9 cellular contexts compared by ENCODE assay signal in the genomic region with DNA sequence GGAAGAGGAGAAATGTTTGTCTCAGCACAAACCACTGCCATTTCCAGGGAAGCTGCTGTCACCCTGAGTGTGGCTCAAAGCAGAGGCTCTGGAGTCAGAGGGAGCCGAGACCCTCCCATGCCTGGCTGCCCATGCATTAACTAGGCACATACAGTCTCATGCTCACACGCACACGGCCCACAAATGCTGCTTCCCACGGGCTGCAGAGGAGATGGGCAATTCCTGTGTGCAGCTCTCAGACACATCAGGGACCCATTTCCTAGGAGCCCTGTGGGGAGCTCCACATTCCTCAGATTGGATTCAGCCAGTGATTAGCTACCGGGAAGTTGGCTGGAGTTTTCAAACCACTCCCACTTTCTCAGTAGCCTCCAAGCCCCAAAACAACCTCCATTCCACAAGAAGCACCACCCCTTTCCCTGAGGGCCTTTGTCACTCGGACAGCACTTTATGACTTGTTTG. TPM values are rescaled to one million over a fixed set of nuclear protein-coding genes. Genes with fewer than 3 reads are reported as not detected.
A peak's percentile ranks its signal among the peaks of the same experiment; 100 is the strongest.
DNase-seq lines count a peak whose midpoint lies in the region; ATAC-seq and TF ChIP-seq lines count a peak whose summit lies in the region.
"Had no signal": no experiment of that assay in that cellular context is flagged by ENCODE, and none has a peak within 500 bp of the region (broad histone marks: within the 10 kb centered on the region; RNA-seq: fewer than 3 reads in every experiment).

No MANE protein-coding gene starts in this region.

- H2AFZ ChIP-seq in GM23338 = peak overlapping the region; percentile 76

- H3K4me1 Mint-ChIP-seq in GM23338 = peaks cover 6% of the 10 kb centered on the region; the same call in 2 of the 3 replicates

- no peaks in the 10 kb centered on the region for H3K9me3 Mint-ChIP-seq in GM23338

- H3K27me3 ChIP-seq in GM23338 (ENCODE audit: insufficient read depth) (no peaks in the 10 kb centered on the region), iPS-18a (ENCODE audit: control insufficient read depth, insufficient read depth, low read length) (no peaks in the 10 kb centered on the region), spleen (replicated peaks in 1 of 7) (peaks cover 0 to 5% (median 0%) of the 10 kb centered on the region in 7 donors)

- no peaks in the 10 kb centered on the region for H3K36me3 Mint-ChIP-seq in GM23338 (ENCODE audit: low read depth)

- in situ Hi-C loops in astrocyte of the spinal cord (cut with HindIII; ENCODE audit: low sequenced_read_pairs) = no loop called here

- TF ChIP-seq CTCF in GM23338 (conservative IDR thresholded peaks at IDR 0.05; ENCODE audit: low read depth in 2 of 2) = no peak
- no peak for TF ChIP-seq CTCF in astrocyte of the spinal cord (IDR thresholded peaks at IDR 0.05; ENCODE audit: low read depth, low read length)
- TF ChIP-seq CTCF in spleen (IDR thresholded peaks at IDR 0.05 in 8 of 11, conservative IDR thresholded peaks at IDR 0.05 in 3 of 11) = no peak

- H3K4me2 ChIP-seq in GM23338 = no peak overlapping the region

- peaks cover 5% of the 10 kb centered on the region for H3K27me3 Mint-ChIP-seq in GM23338 (ENCODE audit: insufficient read depth, low read depth, poor library complexity)

- H3K9me2 ChIP-seq in GM23338 (ENCODE audit: insufficient read depth) = no peaks in the 10 kb centered on the region

- peak; percentile 84 for ATAC-seq in GM23338
- no peak for ATAC-seq in GM18870 (IDR thresholded peaks at IDR 0.05; ENCODE audit: unreplicated experiment)

- TF ChIP-seq POLR2A in spleen (IDR thresholded peaks at IDR 0.05) = no peak

- H4K20me1 ChIP-seq in GM23338 (replicated peaks; ENCODE audit: insufficient read depth) = no peaks in the 10 kb centered on the region

- no peaks in the 10 kb centered on the region for H3K36me3 ChIP-seq in GM23338 (ENCODE audit: insufficient read depth)
- no peaks in the 10 kb centered on the region for H3K36me3 ChIP-seq in iPS-18a (ENCODE audit: control insufficient read depth, low read depth, low read length)
- no peaks in the 10 kb centered on the region for H3K36me3 ChIP-seq in spleen

- H3F3A ChIP-seq in GM23338 (replicated peaks; ENCODE audit: low read depth) = no peaks in the 10 kb centered on the region

- DNase-seq in GM23338 (ENCODE audit: low spot score) = peak; percentile 62
- DNase-seq in astrocyte of the spinal cord (ENCODE audit: low read depth, low spot score) = peak; percentile 43
- no peak for DNase-seq in spleen
- DNase-seq in UCSD-AML1 (lab: John Stamatoyannopoulos, UW; ENCODE audit: unreplicated experiment) = no peak
- DNase-seq in NCI-H345 treated with DMSO at 0.1 percent for 48 hours (lab: John Stamatoyannopoulos, UW; ENCODE audit: unreplicated experiment) = no peak
- DNase-seq in cerebellar cortex (ENCODE audit: low spot score) = no peak
- DNase-seq: activated effector memory CD4-positive, alpha-beta T cell treated with anti-CD3 and anti-CD28 coated beads, Interleukin-2, amount 50 U/mL, for 16 hours had no signal

- no peak overlapping the region for H3K9ac ChIP-seq in iPS-18a (ENCODE audit: low read length)

- 42 to 61% (median 48%) methylated on average over 6 of the region's 6 CpGs for whole genome bisulfite sequencing in spleen, 5 donors

- H3K4me3 Mint-ChIP-seq in GM23338 = no peak overlapping the region

- H3K27ac Mint-ChIP-seq in GM23338 = peak overlapping the region; percentile 59; the same call in 1 of the 2 replicates

- H3K9me3 ChIP-seq in iPS-18a (ENCODE audit: control insufficient read depth, low read depth, low read length) (no peaks in the 10 kb centered on the region), spleen (no peaks in the 10 kb centered on the region)

- no peak overlapping the region for H3K4me3 ChIP-seq in GM23338
- no peak overlapping the region for H3K4me3 ChIP-seq in astrocyte of the spinal cord (ENCODE audit: low read depth, low read length)
- no peak overlapping the region for H3K4me3 ChIP-seq in iPS-18a (ENCODE audit: low read length)
- no peak overlapping the region for H3K4me3 ChIP-seq in spleen

- intact Hi-C loops in spleen (cut with DNase I; ENCODE audit: low total_unique reads) = no loop called here

- H3K4me1 ChIP-seq in GM23338 (ENCODE audit: insufficient read depth) = no peaks in the 10 kb centered on the region
- peaks cover 6% of the 10 kb centered on the region for H3K4me1 ChIP-seq in iPS-18a (ENCODE audit: control insufficient read depth, low read depth, low read length)
- H3K4me1 ChIP-seq in spleen = peaks cover 4 to 38% (median 14%) of the 10 kb centered on the region in 6 donors

- H3K27ac ChIP-seq in GM23338 (ENCODE audit: low read depth) = no peak overlapping the region
- peak overlapping the region; percentile 18 for H3K27ac ChIP-seq in iPS-18a (ENCODE audit: low read length)
- H3K27ac ChIP-seq in spleen = peak overlapping the region in 7 of 8 donors; percentile 66 to 79 (median 67)

- H3K79me2 ChIP-seq in GM23338 (replicated peaks; ENCODE audit: insufficient read depth) = no peaks in the 10 kb centered on the region

TF ChIP-seq in GM23338, 12 proteins besides CTCF, POLR2A, EP300 and RAD21 (continues in another document):
- TF ChIP-seq, protein P1, sequence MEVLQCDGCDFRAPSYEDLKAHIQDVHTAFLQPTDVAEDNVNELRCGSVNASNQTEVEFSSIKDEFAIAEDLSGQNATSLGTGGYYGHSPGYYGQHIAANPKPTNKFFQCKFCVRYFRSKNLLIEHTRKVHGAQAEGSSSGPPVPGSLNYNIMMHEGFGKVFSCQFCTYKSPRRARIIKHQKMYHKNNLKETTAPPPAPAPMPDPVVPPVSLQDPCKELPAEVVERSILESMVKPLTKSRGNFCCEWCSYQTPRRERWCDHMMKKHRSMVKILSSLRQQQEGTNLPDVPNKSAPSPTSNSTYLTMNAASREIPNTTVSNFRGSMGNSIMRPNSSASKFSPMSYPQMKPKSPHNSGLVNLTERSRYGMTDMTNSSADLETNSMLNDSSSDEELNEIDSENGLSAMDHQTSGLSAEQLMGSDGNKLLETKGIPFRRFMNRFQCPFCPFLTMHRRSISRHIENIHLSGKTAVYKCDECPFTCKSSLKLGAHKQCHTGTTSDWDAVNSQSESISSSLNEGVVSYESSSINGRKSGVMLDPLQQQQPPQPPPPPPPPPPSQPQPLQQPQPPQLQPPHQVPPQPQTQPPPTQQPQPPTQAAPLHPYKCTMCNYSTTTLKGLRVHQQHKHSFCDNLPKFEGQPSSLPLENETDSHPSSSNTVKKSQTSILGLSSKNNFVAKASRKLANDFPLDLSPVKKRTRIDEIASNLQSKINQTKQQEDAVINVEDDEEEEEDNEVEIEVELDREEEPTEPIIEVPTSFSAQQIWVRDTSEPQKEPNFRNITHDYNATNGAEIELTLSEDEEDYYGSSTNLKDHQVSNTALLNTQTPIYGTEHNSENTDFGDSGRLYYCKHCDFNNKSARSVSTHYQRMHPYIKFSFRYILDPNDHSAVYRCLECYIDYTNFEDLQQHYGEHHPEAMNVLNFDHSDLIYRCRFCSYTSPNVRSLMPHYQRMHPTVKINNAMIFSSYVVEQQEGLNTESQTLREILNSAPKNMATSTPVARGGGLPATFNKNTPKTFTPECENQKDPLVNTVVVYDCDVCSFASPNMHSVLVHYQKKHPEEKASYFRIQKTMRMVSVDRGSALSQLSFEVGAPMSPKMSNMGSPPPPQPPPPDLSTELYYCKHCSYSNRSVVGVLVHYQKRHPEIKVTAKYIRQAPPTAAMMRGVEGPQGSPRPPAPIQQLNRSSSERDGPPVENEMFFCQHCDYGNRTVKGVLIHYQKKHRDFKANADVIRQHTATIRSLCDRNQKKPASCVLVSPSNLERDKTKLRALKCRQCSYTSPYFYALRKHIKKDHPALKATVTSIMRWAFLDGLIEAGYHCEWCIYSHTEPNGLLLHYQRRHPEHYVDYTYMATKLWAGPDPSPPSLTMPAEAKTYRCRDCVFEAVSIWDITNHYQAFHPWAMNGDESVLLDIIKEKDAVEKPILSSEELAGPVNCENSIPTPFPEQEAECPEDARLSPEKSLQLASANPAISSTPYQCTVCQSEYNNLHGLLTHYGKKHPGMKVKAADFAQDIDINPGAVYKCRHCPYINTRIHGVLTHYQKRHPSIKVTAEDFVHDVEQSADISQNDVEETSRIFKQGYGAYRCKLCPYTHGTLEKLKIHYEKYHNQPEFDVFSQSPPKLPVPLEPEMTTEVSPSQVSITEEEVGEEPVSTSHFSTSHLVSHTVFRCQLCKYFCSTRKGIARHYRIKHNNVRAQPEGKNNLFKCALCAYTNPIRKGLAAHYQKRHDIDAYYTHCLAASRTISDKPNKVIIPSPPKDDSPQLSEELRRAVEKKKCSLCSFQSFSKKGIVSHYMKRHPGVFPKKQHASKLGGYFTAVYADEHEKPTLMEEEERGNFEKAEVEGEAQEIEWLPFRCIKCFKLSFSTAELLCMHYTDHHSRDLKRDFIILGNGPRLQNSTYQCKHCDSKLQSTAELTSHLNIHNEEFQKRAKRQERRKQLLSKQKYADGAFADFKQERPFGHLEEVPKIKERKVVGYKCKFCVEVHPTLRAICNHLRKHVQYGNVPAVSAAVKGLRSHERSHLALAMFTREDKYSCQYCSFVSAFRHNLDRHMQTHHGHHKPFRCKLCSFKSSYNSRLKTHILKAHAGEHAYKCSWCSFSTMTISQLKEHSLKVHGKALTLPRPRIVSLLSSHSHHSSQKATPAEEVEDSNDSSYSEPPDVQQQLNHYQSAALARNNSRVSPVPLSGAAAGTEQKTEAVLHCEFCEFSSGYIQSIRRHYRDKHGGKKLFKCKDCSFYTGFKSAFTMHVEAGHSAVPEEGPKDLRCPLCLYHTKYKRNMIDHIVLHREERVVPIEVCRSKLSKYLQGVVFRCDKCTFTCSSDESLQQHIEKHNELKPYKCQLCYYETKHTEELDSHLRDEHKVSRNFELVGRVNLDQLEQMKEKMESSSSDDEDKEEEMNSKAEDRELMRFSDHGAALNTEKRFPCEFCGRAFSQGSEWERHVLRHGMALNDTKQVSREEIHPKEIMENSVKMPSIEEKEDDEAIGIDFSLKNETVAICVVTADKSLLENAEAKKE (CRISPR knock-in tag; IDR thresholded peaks at IDR 0.05) = no peak
- no peak for TF ChIP-seq CREB1 (CRISPR knock-in tag; IDR thresholded peaks at IDR 0.05; ENCODE audit: low read depth)
- TF ChIP-seq EZH2 (IDR thresholded peaks at IDR 0.05; ENCODE audit: low read depth, unreplicated experiment) = no peak

RNA-seq across cellular contexts. Expression of a gene that starts 9.1 kb away (rescaled TPM):
- 3.6 and 3.9 TPM in 2 replicates for total RNA-seq in GM23338 (2014; rRNA removed; shearing (Covaris generic))
- polyA plus RNA-seq in GM23338 (2016; fragmentation: Nextera tagmentation; extraction: Ambion mirVana) (2.8 and 3.3 TPM in 2 replicates), spleen (1 to 10 TPM; 4.7 to 6.1 (median 4.8) TPM)
- total RNA-seq in spleen = 1 to 10 TPM; 1.4 to 7.2 (median 2.2) TPM

RNA-seq across cellular contexts. Expression of a gene that starts 41.1 kb away (rescaled TPM):
- 36.2 and 42.4 TPM in 2 replicates for total RNA-seq in GM23338 (2014; rRNA removed; shearing (Covaris generic))
- polyA plus RNA-seq in GM23338 (2016; fragmentation: Nextera tagmentation; extraction: Ambion mirVana) = 8.8 and 10.6 TPM in 2 replicates
- total RNA-seq in spleen = 10 to 100 TPM; 16.1 to 38.0 (median 18.9) TPM
- polyA plus RNA-seq in spleen = 1 to 10 TPM; 5.3 to 8.3 (median 6.3) TPM

Comparison
In these comparisons a context has a peak if more than half of its experiments do, and no peak if none do; other contexts are left out.
1. DNase-seq: peak in GM23338 (single experiment) and astrocyte of the spinal cord (single experiment); none in spleen (single experiment), UCSD-AML1 (single experiment), NCI-H345 treated with DMSO at 0.1 percent for 48 hours (single experiment) and cerebellar cortex (single experiment).